8 cellular contexts compared by ENCODE assay signal in the genomic region with DNA sequence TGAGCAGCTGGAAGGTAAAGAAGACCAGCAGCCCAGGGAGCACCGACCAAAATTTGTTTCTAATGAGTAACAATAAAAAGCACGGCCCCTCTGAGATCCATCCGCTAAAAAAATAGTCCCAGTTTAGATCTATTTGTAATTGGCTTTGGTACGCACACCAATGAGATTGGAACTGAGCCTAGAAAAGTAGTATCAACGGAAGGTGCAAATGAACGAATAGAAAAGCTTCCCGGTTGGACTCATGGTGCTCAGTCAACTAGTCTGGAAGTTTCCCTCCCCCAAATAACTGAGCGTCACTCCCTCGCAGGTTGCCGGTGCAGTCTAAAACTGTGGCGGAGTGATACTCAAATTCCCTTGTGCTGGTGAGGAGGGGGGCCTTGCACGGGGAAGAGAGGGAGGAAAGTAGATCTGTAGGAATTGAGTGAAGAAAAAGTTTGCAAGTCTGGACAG. TPM values are rescaled to one million over a fixed set of nuclear protein-coding genes. Genes with fewer than 3 reads are reported as not detected.
DNase-seq lines count a peak whose midpoint lies in the region; ATAC-seq and TF ChIP-seq lines count a peak whose summit lies in the region.

Gene COL4A5 (plus strand): TSS at position 405 of the 450 bp plus-strand sequence. CDS start 288 bp downstream, outside the sequence.

- no peak for TF ChIP-seq POLR2A in adrenal gland (IDR thresholded peaks at IDR 0.05)

- H3K4me1 ChIP-seq in adrenal gland (replicated peaks in 1 of 2) = no peaks in the 10 kb centered on the region
- peaks cover 0 to 3% (median 0%) of the 10 kb centered on the region in 9 donors for H3K4me1 ChIP-seq in heart right ventricle
- H3K4me1 ChIP-seq in parathyroid adenoma = no peaks in the 10 kb centered on the region

- H3K9me3 ChIP-seq in adrenal gland (replicated peaks in 1 of 3) = no peaks in the 10 kb centered on the region
- no peaks in the 10 kb centered on the region for H3K9me3 ChIP-seq in heart right ventricle
- H3K9me3 ChIP-seq in parathyroid adenoma (ENCODE audit: control insufficient read depth, low read length) = no peaks in the 10 kb centered on the region

- H3K9ac ChIP-seq in parathyroid adenoma = no peak within 1 kb of the TSS

- 1 to 32% (median 9%) methylated on average over 12 of the region's 12 CpGs for whole genome bisulfite sequencing in adrenal gland, 4 donors
- 2% methylated on average over 12 of the region's 12 CpGs for WGBS in heart right ventricle, 2 donors

- peak within 1 kb of the TSS in 3 of 4 donors; percentile 17 to 49 (median 18) for H3K4me3 ChIP-seq in adrenal gland
- H3K4me3 ChIP-seq in heart right ventricle = peak within 1 kb of the TSS; percentile 25 to 62 (median 52)
- peak within 1 kb of the TSS; percentile 65 for H3K4me3 ChIP-seq in parathyroid adenoma (ENCODE audit: low read depth, low read length)

- H3K36me3 ChIP-seq in adrenal gland (replicated peaks in 1 of 2) (no peaks in the 10 kb centered on the region), heart right ventricle (no peaks in the 10 kb centered on the region), parathyroid adenoma (ENCODE audit: control insufficient read depth, insufficient read depth, low read length) (no peaks in the 10 kb centered on the region)

- no peaks in the 10 kb centered on the region for H3K79me2 ChIP-seq in parathyroid adenoma

- intact Hi-C loops in adrenal gland (cut with DNase I) = no loop called here
- intact Hi-C loops in heart right ventricle (cut with DNase I) = no loop called here

- no peak within 1 kb of the TSS for H3K27ac ChIP-seq in adrenal gland
- H3K27ac ChIP-seq in heart right ventricle = peak within 1 kb of the TSS in 9 of 10 donors; percentile 15 to 76 (median 70)
- H3K27ac ChIP-seq in parathyroid adenoma = peak within 1 kb of the TSS; percentile 17

- peak within 1 kb of the TSS; percentile 44 for H2AFZ ChIP-seq in parathyroid adenoma

- DNase-seq in GM04504 (ENCODE audit: low read depth) (peak; percentile 13), NCI-H2029 treated with DMSO at 0.1 percent for 48 hours (lab: John Stamatoyannopoulos, UW) (peak; percentile 63), adrenal gland (peak; percentile 23 to 65 (median 58)), heart right ventricle (peak; percentile 25 to 48), NCI-H187 treated with DMSO at 0.1 percent for 48 hours (lab: John Stamatoyannopoulos, UW) (no peak)

- ATAC-seq in heart right ventricle (peak; percentile 82 to 93 (median 92)), GM19351 (IDR thresholded peaks at IDR 0.05; ENCODE audit: unreplicated experiment) (no peak), HG03439 (IDR thresholded peaks at IDR 0.05; ENCODE audit: unreplicated experiment) (no peak)

- peaks cover 25% of the 10 kb centered on the region for H3K27me3 ChIP-seq in adrenal gland
- peaks cover 0 to 76% (median 0%) of the 10 kb centered on the region in 7 donors for H3K27me3 ChIP-seq in heart right ventricle
- H3K27me3 ChIP-seq in parathyroid adenoma (ENCODE audit: control insufficient read depth, insufficient read depth, low read length) = no peaks in the 10 kb centered on the region

- peak within 1 kb of the TSS; percentile 78 for H3K4me2 ChIP-seq in parathyroid adenoma (ENCODE audit: low read length)

- TF ChIP-seq CTCF in adrenal gland (IDR thresholded peaks at IDR 0.05) (no peak), heart right ventricle (IDR thresholded peaks at IDR 0.05) (no peak), parathyroid adenoma (IDR thresholded peaks at IDR 0.05) (no peak)

RNA-seq across cellular contexts. Expression of gene COL4A5, which starts in this region (rescaled TPM):
- total RNA-seq in adrenal gland = 10 to 100 TPM in 6 of 8 donors, 1 to 10 TPM in 2; 6.5 to 25.2 (median 11.9) TPM
- 10 to 100 TPM in 2 of 3 donors, 1 to 10 TPM in 1; 4.0 to 20.8 (median 13.1) TPM for polyA plus RNA-seq in adrenal gland
- total RNA-seq in heart right ventricle = 10 to 100 TPM in 6 of 10 donors, 1 to 10 TPM in 4; 5.1 to 13.5 (median 10.8) TPM
- polyA plus RNA-seq in heart right ventricle = 10 to 100 TPM in 1 of 2 donors, 1 to 10 TPM in 1; 6.8 to 12.7 TPM

Comparison
In these comparisons a context has a peak if more than half of its experiments do, and no peak if none do; other contexts are left out.
1. H3K27ac ChIP-seq: peak in heart right ventricle (9 of 10) and parathyroid adenoma (single experiment); none in adrenal gland (0 of 5).
2. ATAC-seq: peak in heart right ventricle (8 of 8); none in GM19351 (single experiment) and HG03439 (single experiment).
3. Peak in every context shown above with its lines, with median percentiles within 50 percentile points of each other: H3K4me3 ChIP-seq.